In genomic region chr1:157566484-157567300, GRCh38 we compare ENCODE assay signal across 16 cellular contexts. TPM values are rescaled to one million over a fixed set of nuclear protein-coding genes. Genes with fewer than 3 reads are reported as not detected.
A peak's percentile ranks its signal among the peaks of the same experiment; 100 is the strongest.
DNase-seq lines count a peak whose midpoint lies in the region; ATAC-seq and TF ChIP-seq lines count a peak whose summit lies in the region.
"Had no signal": no experiment of that assay in that cellular context is flagged by ENCODE, and none has a peak within 500 bp of the region (broad histone marks: within the 10 kb centered on the region; RNA-seq: fewer than 3 reads in every experiment).

No MANE protein-coding gene starts in this region.

- no peak for DNase-seq in naive thymus-derived CD4-positive, alpha-beta T cell
- DNase-seq in activated CD4-positive, alpha-beta T cell treated with anti-CD3 and anti-CD28 coated beads for 48 hours: no peak
- no peak for DNase-seq in esophagus squamous epithelium (lab: John Stamatoyannopoulos, UW)
- DNase-seq: amniotic stem cell; dermis blood vessel endothelial cell; foreskin melanocyte; left ventricle myocardium superior; NCI-H1930; occipital lobe; PC-9; stimulated activated CD4-positive, alpha-beta T cell treated with anti-CD3 and anti-CD28 coated beads, Interleukin-15, amount 100 ng/mL, for 24 hours had no signal

- H3K9ac ChIP-seq in OCI-LY3 (ENCODE audit: low read length): no peak overlapping the region

- peaks cover 74% of the 10 kb centered on the region for H3K4me1 ChIP-seq in OCI-LY3 (ENCODE audit: low read length)
- H3K4me1 ChIP-seq in naive thymus-derived CD4-positive, alpha-beta T cell (ENCODE audit: control insufficient read depth in 2 of 2, insufficient read depth in 2 of 2, low read length in 2 of 2): no peaks in the 10 kb centered on the region
- H3K4me1 ChIP-seq in esophagus squamous epithelium: no peaks in the 10 kb centered on the region
- H3K4me1 ChIP-seq: HAP-1 had no signal

- H3K27me3 ChIP-seq in OCI-LY3 (ENCODE audit: low read depth, low read length): peaks cover 63% of the 10 kb centered on the region
- H3K27me3 ChIP-seq in naive thymus-derived CD4-positive, alpha-beta T cell (ENCODE audit: control insufficient read depth in 2 of 2, insufficient read depth in 2 of 2, low read length in 2 of 2): peaks cover 0 to 2% of the 10 kb centered on the region in 2 donors
- peaks cover 0 to 12% (median 0%) of the 10 kb centered on the region in 4 donors for H3K27me3 ChIP-seq in esophagus squamous epithelium

- 59 to 80% methylated on average over 8 to 13 of the region's 14 CpGs for WGBS in esophagus squamous epithelium, 2 donors

- peak overlapping the region; percentile 49 for H3K4me2 ChIP-seq in OCI-LY3 (ENCODE audit: low read length)
- H3K4me2 ChIP-seq: PC-9 had no signal

- H3K4me3 Mint-ChIP-seq in naive thymus-derived CD4-positive, alpha-beta T cell: no peak overlapping the region

- H3K36me3 ChIP-seq in OCI-LY3 (replicated peaks; ENCODE audit: low read depth, low read length): no peaks in the 10 kb centered on the region
- no peaks in the 10 kb centered on the region for H3K36me3 ChIP-seq in naive thymus-derived CD4-positive, alpha-beta T cell (ENCODE audit: control insufficient read depth in 2 of 3, insufficient read depth in 3 of 3, low read length in 3 of 3)
- no peaks in the 10 kb centered on the region for H3K36me3 ChIP-seq in esophagus squamous epithelium
- H3K36me3 ChIP-seq: HAP-1 had no signal

- peaks cover 0 to 8% (median 0%) of the 10 kb centered on the region in 7 donors for H3K4me1 Mint-ChIP-seq in naive thymus-derived CD4-positive, alpha-beta T cell

- H3K9me3 Mint-ChIP-seq in naive thymus-derived CD4-positive, alpha-beta T cell: no peaks in the 10 kb centered on the region

- H3K4me3 ChIP-seq in OCI-LY3 (ENCODE audit: low read length) (peak overlapping the region; percentile 16), esophagus squamous epithelium (no peak overlapping the region)
- no peak overlapping the region for H3K4me3 ChIP-seq in naive thymus-derived CD4-positive, alpha-beta T cell (ENCODE audit: low read length)
- H3K4me3 ChIP-seq: HAP-1, PC-9 had no signal

- CTCF ChIA-PET in naive thymus-derived CD4-positive, alpha-beta T cell (lab: Charles Lee): no interaction called here

- no peaks in the 10 kb centered on the region for H4K20me1 ChIP-seq in OCI-LY3 (ENCODE audit: insufficient read depth, low read length)

- no peak for TF ChIP-seq CTCF in OCI-LY3 (IDR thresholded peaks at IDR 0.05; ENCODE audit: low read depth, low read length)
- TF ChIP-seq CTCF in esophagus squamous epithelium (IDR thresholded peaks at IDR 0.05): no peak

- H2AFZ ChIP-seq in OCI-LY3 (ENCODE audit: low read depth, low read length): no peak overlapping the region
- H2AFZ ChIP-seq: PC-9 had no signal

- H3K27me3 Mint-ChIP-seq in naive thymus-derived CD4-positive, alpha-beta T cell: peaks cover 5 to 44% (median 34%) of the 10 kb centered on the region in 5 donors

- no peaks in the 10 kb centered on the region for H3K9me3 ChIP-seq in OCI-LY3 (ENCODE audit: insufficient read depth, low read length)
- no peaks in the 10 kb centered on the region for H3K9me3 ChIP-seq in naive thymus-derived CD4-positive, alpha-beta T cell (ENCODE audit: control insufficient read depth in 2 of 3, low read length in 3 of 3)
- H3K9me3 ChIP-seq in esophagus squamous epithelium: no peaks in the 10 kb centered on the region
- H3K9me3 ChIP-seq: HAP-1 had no signal

- H3K27ac Mint-ChIP-seq in naive thymus-derived CD4-positive, alpha-beta T cell: no peak overlapping the region

- H3K36me3 Mint-ChIP-seq in naive thymus-derived CD4-positive, alpha-beta T cell: no peaks in the 10 kb centered on the region

- H3K27ac ChIP-seq in OCI-LY3 (ENCODE audit: low read length): peak overlapping the region; percentile 17
- no peak overlapping the region for H3K27ac ChIP-seq in naive thymus-derived CD4-positive, alpha-beta T cell (ENCODE audit: low read depth, low read length)
- no peak overlapping the region for H3K27ac ChIP-seq in esophagus squamous epithelium
- H3K27ac ChIP-seq: PC-9 had no signal

- intact Hi-C loops in naive thymus-derived CD4-positive, alpha-beta T cell (cut with micrococcal nuclease): no loop called here
- intact Hi-C loops in esophagus squamous epithelium (cut with DNase I): no loop called here

- peak; percentile 44 for ATAC-seq in GM19035 (IDR thresholded peaks at IDR 0.05; ENCODE audit: unreplicated experiment)
- peak; percentile 55 for ATAC-seq in HG02798 (IDR thresholded peaks at IDR 0.05; ENCODE audit: poor library complexity, unreplicated experiment)
- peak; percentile 31 for ATAC-seq in naive thymus-derived CD4-positive, alpha-beta T cell
- ATAC-seq in GM21529 (IDR thresholded peaks at IDR 0.05; ENCODE audit: unreplicated experiment): no peak
- ATAC-seq: left ventricle myocardium superior had no signal

- no peak for TF ChIP-seq POLR2A in esophagus squamous epithelium (IDR thresholded peaks at IDR 0.05)

- H3K79me2 ChIP-seq in OCI-LY3 (ENCODE audit: low read length): no peaks in the 10 kb centered on the region

- POLR2A ChIA-PET in naive thymus-derived CD4-positive, alpha-beta T cell (lab: Charles Lee): no interaction called here

RNA-seq across cellular contexts. Expression of gene FCRL5, which starts 14.4 kb away (rescaled TPM):
- total RNA-seq in naive thymus-derived CD4-positive, alpha-beta T cell: 1 to 10 TPM in 2 of 5 experiments, under 1 TPM in 2, not detected in 1; 0.11 to 3.8 (median 0.80) TPM
- polyA plus RNA-seq in naive thymus-derived CD4-positive, alpha-beta T cell: not detected
- 1 to 10 TPM in 1 of 4 donors, under 1 TPM in 3; 0.08 to 1.6 (median 0.23) TPM for total RNA-seq in esophagus squamous epithelium
- total RNA-seq: dermis blood vessel endothelial cell, occipital lobe, PC-9 had no signal

RNA-seq across cellular contexts. Expression of gene FCRL4, which starts 31.2 kb away (rescaled TPM):
- not detected for total RNA-seq in naive thymus-derived CD4-positive, alpha-beta T cell
- not detected for polyA plus RNA-seq in naive thymus-derived CD4-positive, alpha-beta T cell
- not detected for total RNA-seq in esophagus squamous epithelium
- total RNA-seq: dermis blood vessel endothelial cell, left ventricle myocardium superior, occipital lobe, PC-9 had no signal
